9 cellular contexts compared by ENCODE assay signal in genomic region chr1:234997201-234998173, GRCh38.
DNase-seq lines count a peak whose midpoint lies in the region; ATAC-seq and TF ChIP-seq lines count a peak whose summit lies in the region.
"Had no signal": no experiment of that assay in that cellular context is flagged by ENCODE, and none has a peak within 500 bp of the region (broad histone marks: within the 10 kb centered on the region; RNA-seq: fewer than 3 reads in every experiment).

No MANE protein-coding gene starts in this region.

- no peaks in the 10 kb centered on the region for H3K27me3 Mint-ChIP-seq in activated T-helper 2 cell treated with anti-CD3 and anti-CD28 coated beads, Interferon-gamma antibody, Interleukin-2, Interleukin-4, amounts not matched to agents 10 μg/mL and 5 μg/mL and 100 μg/mL, durations not matched to agents 14 hours and 24 hours and 36 hours (ENCODE audit: low read depth)
- H3K27me3 Mint-ChIP-seq: activated naive CD8-positive, alpha-beta T cell treated with anti-CD3 and anti-CD28 coated beads, Interleukin-2, amount 10 ng/mL, durations not matched to agents 7 days and 5 days had no signal

- peak; percentile 100 for DNase-seq in ACHN
- DNase-seq in LNCaP clone FGC (ENCODE audit: low read depth) = peak; percentile 94
- DNase-seq in brain microvascular endothelial cell = peak; percentile 99
- DNase-seq in iris pigment epithelial cell (ENCODE audit: low read depth) = peak; percentile 98
- DNase-seq in smooth muscle cell of the brain vasculature (ENCODE audit: low read depth, low spot score) = peak; percentile 100
- DNase-seq in NCI-H1436 (lab: John Stamatoyannopoulos, UW) = no peak
- no peak for DNase-seq in activated T-helper 2 cell treated with anti-CD3 and anti-CD28 coated beads, Interferon-gamma antibody, Interleukin-2, Interleukin-4, amounts not matched to agents 10 μg/mL and 5 μg/mL and 100 μg/mL, durations not matched to agents 14 hours and 24 hours and 36 hours (ENCODE audit: low spot score)
- DNase-seq: activated naive CD8-positive, alpha-beta T cell treated with anti-CD3 and anti-CD28 coated beads, Interleukin-2, amount 10 ng/mL, durations not matched to agents 7 days and 5 days had no signal

- in situ Hi-C loops in ACHN (cut with HindIII; ENCODE audit: low pct_ligation_motif_present, low pct_unique_long_range_greater_than_20kb, low sequenced_read_pairs) = no loop called here
- in situ Hi-C loops in brain microvascular endothelial cell (cut with HindIII; ENCODE audit: low pct_ligation_motif_present, low sequenced_read_pairs) = no loop called here

- H3K36me3 Mint-ChIP-seq in activated T-helper 2 cell treated with anti-CD3 and anti-CD28 coated beads, Interferon-gamma antibody, Interleukin-2, Interleukin-4, amounts not matched to agents 10 μg/mL and 5 μg/mL and 100 μg/mL, durations not matched to agents 14 hours and 24 hours and 36 hours (ENCODE audit: low read depth) = no peaks in the 10 kb centered on the region

- H3K27me3 ChIP-seq in brain microvascular endothelial cell (replicated peaks) = no peaks in the 10 kb centered on the region

- H3K4me3 Mint-ChIP-seq in activated T-helper 2 cell treated with anti-CD3 and anti-CD28 coated beads, Interferon-gamma antibody, Interleukin-2, Interleukin-4, amounts not matched to agents 10 μg/mL and 5 μg/mL and 100 μg/mL, durations not matched to agents 14 hours and 24 hours and 36 hours (ENCODE audit: low read depth) = no peak overlapping the region
- H3K4me3 Mint-ChIP-seq: activated naive CD8-positive, alpha-beta T cell treated with anti-CD3 and anti-CD28 coated beads, Interleukin-2, amount 10 ng/mL, durations not matched to agents 7 days and 5 days had no signal

- H3K27ac ChIP-seq in brain microvascular endothelial cell = peak overlapping the region; percentile 92

- H3K9me3 Mint-ChIP-seq in activated T-helper 2 cell treated with anti-CD3 and anti-CD28 coated beads, Interferon-gamma antibody, Interleukin-2, Interleukin-4, amounts not matched to agents 10 μg/mL and 5 μg/mL and 100 μg/mL, durations not matched to agents 14 hours and 24 hours and 36 hours = no peaks in the 10 kb centered on the region

- no peaks in the 10 kb centered on the region for H3K36me3 ChIP-seq in brain microvascular endothelial cell (replicated peaks)

- intact Hi-C loops in activated T-helper 2 cell treated with anti-CD3 and anti-CD28 coated beads, Interferon-gamma antibody, Interleukin-2, Interleukin-4, amounts not matched to agents 10 μg/mL and 5 μg/mL and 100 μg/mL, durations not matched to agents 14 hours and 24 hours and 36 hours (cut with micrococcal nuclease) = no loop called here

- H3K4me1 Mint-ChIP-seq in activated T-helper 2 cell treated with anti-CD3 and anti-CD28 coated beads, Interferon-gamma antibody, Interleukin-2, Interleukin-4, amounts not matched to agents 10 μg/mL and 5 μg/mL and 100 μg/mL, durations not matched to agents 14 hours and 24 hours and 36 hours (ENCODE audit: low read depth) = peaks cover 24% of the 10 kb centered on the region

- TF ChIP-seq CTCF in LNCaP clone FGC (IDR thresholded peaks at IDR 0.05; ENCODE audit: control insufficient read depth, extremely low read depth, insufficient read depth) (no peak), brain microvascular endothelial cell (IDR thresholded peaks at IDR 0.05; ENCODE audit: low read depth, low read length, missing control alignments) (no peak)

- ATAC-seq in HG03457 (IDR thresholded peaks at IDR 0.05; ENCODE audit: unreplicated experiment) = no peak

- H3K4me3 ChIP-seq in LNCaP clone FGC (ENCODE audit: low read depth, low read length) = no peak overlapping the region
- no peak overlapping the region for H3K4me3 ChIP-seq in brain microvascular endothelial cell (ENCODE audit: low read depth, low read length)

- no peak overlapping the region for H3K27ac Mint-ChIP-seq in activated T-helper 2 cell treated with anti-CD3 and anti-CD28 coated beads, Interferon-gamma antibody, Interleukin-2, Interleukin-4, amounts not matched to agents 10 μg/mL and 5 μg/mL and 100 μg/mL, durations not matched to agents 14 hours and 24 hours and 36 hours
- H3K27ac Mint-ChIP-seq: activated naive CD8-positive, alpha-beta T cell treated with anti-CD3 and anti-CD28 coated beads, Interleukin-2, amount 10 ng/mL, durations not matched to agents 7 days and 5 days had no signal

Comparison
In these comparisons a context has a peak if more than half of its experiments do, and no peak if none do; other contexts are left out.
1. DNase-seq: peak in ACHN (single experiment), LNCaP clone FGC (single experiment), brain microvascular endothelial cell (single experiment), iris pigment epithelial cell (single experiment) and smooth muscle cell of the brain vasculature (single experiment); none in NCI-H1436 (single experiment) and activated T-helper 2 cell treated with anti-CD3 and anti-CD28 coated beads, Interferon-gamma antibody, Interleukin-2, Interleukin-4, amounts not matched to agents 10 μg/mL and 5 μg/mL and 100 μg/mL, durations not matched to agents 14 hours and 24 hours and 36 hours (single experiment).